ENCODE assay signal across 1 cellular context in genomic region chr6:132070356-132070755, GRCh38.
TF ChIP-seq lines count a peak whose summit lies in the region.

No MANE protein-coding gene starts in this region.

TF ChIP-seq in SK-N-SH, 30 proteins besides CTCF, POLR2A, EP300 and RAD21:
- TF ChIP-seq RXRA (IDR thresholded peaks at IDR 0.05; ENCODE audit: borderline replicate concordance, low read depth) (no peak), USF1 (IDR thresholded peaks at IDR 0.05; ENCODE audit: borderline replicate concordance, low read depth) (no peak), RCOR1 (IDR thresholded peaks at IDR 0.05; ENCODE audit: low read length) (no peak), JUND (IDR thresholded peaks at IDR 0.05) (no peak), TEAD4 (IDR thresholded peaks at IDR 0.05; ENCODE audit: borderline replicate concordance, insufficient read depth) (no peak), ZBTB33 (IDR thresholded peaks at IDR 0.05; ENCODE audit: borderline replicate concordance, low read depth) (no peak), SMC3 (IDR thresholded peaks at IDR 0.05; ENCODE audit: low read depth, low read length) (no peak), SIN3A (IDR thresholded peaks at IDR 0.05; ENCODE audit: borderline replicate concordance, low read depth, low read length) (no peak)
